8 cellular contexts compared by ENCODE assay signal in the genomic region with DNA sequence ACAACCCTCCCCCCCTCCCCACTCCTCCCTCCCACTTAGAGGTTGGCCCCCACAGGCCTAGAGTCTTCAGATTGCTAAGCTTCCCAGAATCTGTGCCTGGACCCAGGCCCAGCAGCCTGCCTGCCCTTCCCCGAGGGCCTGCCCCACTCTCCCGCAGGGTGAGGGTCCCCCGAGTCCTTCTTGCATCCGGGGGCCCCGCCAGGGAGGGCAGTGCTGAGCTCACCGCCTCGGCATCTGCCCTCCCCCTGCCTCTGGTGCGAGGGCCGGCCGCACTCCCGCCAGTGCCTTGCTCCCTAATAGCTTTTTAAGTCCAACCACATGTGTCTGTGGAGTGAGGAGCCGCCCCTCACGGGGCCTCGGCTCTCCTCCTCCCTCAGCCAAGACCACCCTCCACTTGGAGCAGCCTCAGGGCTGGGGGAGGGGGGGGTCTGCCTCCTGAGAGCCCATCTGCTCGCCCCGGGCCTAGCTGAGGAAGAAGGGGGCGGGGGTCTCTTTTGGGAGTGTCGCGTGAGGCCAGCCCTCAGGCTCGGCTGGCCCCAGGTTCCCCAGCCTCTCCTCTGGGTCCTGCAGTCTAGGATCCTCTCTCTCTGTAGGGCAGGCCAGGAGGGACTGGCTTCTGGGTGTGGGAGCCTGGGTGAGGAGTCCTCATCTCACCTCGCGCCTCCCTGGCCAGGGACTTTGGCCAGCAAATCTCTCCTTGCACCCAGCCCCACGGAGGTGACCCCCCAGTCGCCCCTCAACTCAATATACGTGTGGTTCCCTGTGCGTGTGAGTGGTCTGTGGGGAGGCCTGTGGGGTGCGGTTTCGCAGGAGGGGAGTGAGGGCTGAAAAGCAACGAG. TPM values are rescaled to one million over a fixed set of nuclear protein-coding genes. Genes with fewer than 3 reads are reported as not detected.
DNase-seq lines count a peak whose midpoint lies in the region; ATAC-seq and TF ChIP-seq lines count a peak whose summit lies in the region.

No MANE protein-coding gene starts in this region.

- H3K4me3 ChIP-seq in WI38 (ENCODE audit: low read depth, low read length) (peak overlapping the region; percentile 40), heart left ventricle (peak overlapping the region in 10 of 12 donors; percentile 4 to 37 (median 16)), psoas muscle (peak overlapping the region; percentile 13), Karpas-422 (ENCODE audit: low read length) (no peak overlapping the region)

- DNase-seq in Daoy (ENCODE audit: low read depth) (peak; percentile 92), heart left ventricle (peak; percentile 83 to 90 (median 88)), psoas muscle (peak; percentile 86 to 88), NCI-H1105 treated with DMSO at 0.1 percent for 48 hours (lab: John Stamatoyannopoulos, UW) (no peak), Karpas-422 (no peak)
- no peak for DNase-seq in activated CD4-positive, alpha-beta memory T cell treated with anti-CD3 and anti-CD28 coated beads, Interleukin-2, amount 10 ng/mL, durations not matched to agents 7 days and 5 days

- H3K36me3 Mint-ChIP-seq in activated CD4-positive, alpha-beta memory T cell treated with anti-CD3 and anti-CD28 coated beads, Interleukin-2, amount 10 ng/mL, durations not matched to agents 7 days and 5 days (ENCODE audit: low read depth): no peaks in the 10 kb centered on the region

- POLR2A ChIA-PET in activated CD4-positive, alpha-beta memory T cell treated with anti-CD3 and anti-CD28 coated beads, Interleukin-2, amount 10 ng/mL, durations not matched to agents 7 days and 5 days (lab: Charles Lee): interaction anchor here (1.2 kb wide), 1 partner anchor 39 kb away, joined by 4 read pairs; no protein-coding TSS in a partner anchor

- CTCF ChIA-PET in activated CD4-positive, alpha-beta memory T cell treated with anti-CD3 and anti-CD28 coated beads, Interleukin-2, amount 10 ng/mL, durations not matched to agents 7 days and 5 days (lab: Charles Lee): interaction anchor here (1.2 kb wide), 1 partner anchor 90 kb away, joined by 4 read pairs; no protein-coding TSS in a partner anchor

- no peaks in the 10 kb centered on the region for H3K36me3 ChIP-seq in heart left ventricle
- H3K36me3 ChIP-seq in psoas muscle (ENCODE audit: insufficient read depth in 1 of 2, low read depth in 1 of 2): no peaks in the 10 kb centered on the region
- H3K36me3 ChIP-seq in Karpas-422 (ENCODE audit: insufficient read depth, low read length): no peaks in the 10 kb centered on the region

- intact Hi-C loops in heart left ventricle (cut with DNase I): loop anchor here in 4 of 10 donors (2.0 to 5.0 kb wide), 3 partner anchors 19 to 58 kb away; partner anchors contain the start of gene NFIX (in 1 of the 4)
- intact Hi-C loops in psoas muscle (cut with DNase I): no loop called here

- no peak for TF ChIP-seq POLR2A in heart left ventricle (IDR thresholded peaks at IDR 0.05)

- no peaks in the 10 kb centered on the region for H3K79me2 ChIP-seq in Karpas-422 (ENCODE audit: low read length)

- peaks cover 35 to 100% (median 100%) of the 10 kb centered on the region in 12 donors for H3K4me1 ChIP-seq in heart left ventricle
- H3K4me1 ChIP-seq in psoas muscle: peaks cover 99% of the 10 kb centered on the region
- H3K4me1 ChIP-seq in Karpas-422 (ENCODE audit: low read length): no peaks in the 10 kb centered on the region; the same call in 1 of the 2 replicates

- H4K20me1 ChIP-seq in Karpas-422 (ENCODE audit: insufficient read depth, low read depth, low read length): no peaks in the 10 kb centered on the region

- no peaks in the 10 kb centered on the region for H3K9me3 Mint-ChIP-seq in activated CD4-positive, alpha-beta memory T cell treated with anti-CD3 and anti-CD28 coated beads, Interleukin-2, amount 10 ng/mL, durations not matched to agents 7 days and 5 days

- H3K27me3 Mint-ChIP-seq in activated CD4-positive, alpha-beta memory T cell treated with anti-CD3 and anti-CD28 coated beads, Interleukin-2, amount 10 ng/mL, durations not matched to agents 7 days and 5 days: peaks cover 24% of the 10 kb centered on the region

- ATAC-seq in heart left ventricle (peak; percentile 23 to 62 (median 57)), psoas muscle (peak; percentile 31 to 50 (median 36)), HG03196 (IDR thresholded peaks at IDR 0.05; ENCODE audit: unreplicated experiment) (no peak)

- H3K9me3 ChIP-seq in heart left ventricle (no peaks in the 10 kb centered on the region), psoas muscle (no peaks in the 10 kb centered on the region), Karpas-422 (ENCODE audit: low read length) (no peaks in the 10 kb centered on the region)

- H3K27ac Mint-ChIP-seq in activated CD4-positive, alpha-beta memory T cell treated with anti-CD3 and anti-CD28 coated beads, Interleukin-2, amount 10 ng/mL, durations not matched to agents 7 days and 5 days: no peak overlapping the region

- no peak for TF ChIP-seq CTCF in WI38 (IDR thresholded peaks at IDR 0.05; ENCODE audit: low read depth, low read length)
- peak in 3 of 12 donors; percentile 14 to 31 (median 31) for TF ChIP-seq CTCF in heart left ventricle (IDR thresholded peaks at IDR 0.05)
- TF ChIP-seq CTCF in psoas muscle (IDR thresholded peaks at IDR 0.05): peak; percentile 9

- no peak overlapping the region for H2AFZ ChIP-seq in Karpas-422 (ENCODE audit: low read length)

- H3K4me3 Mint-ChIP-seq in activated CD4-positive, alpha-beta memory T cell treated with anti-CD3 and anti-CD28 coated beads, Interleukin-2, amount 10 ng/mL, durations not matched to agents 7 days and 5 days: no peak overlapping the region

- no peak overlapping the region for H3K9ac ChIP-seq in Karpas-422 (ENCODE audit: low read length)

- peaks cover 2% of the 10 kb centered on the region for H3K4me1 Mint-ChIP-seq in activated CD4-positive, alpha-beta memory T cell treated with anti-CD3 and anti-CD28 coated beads, Interleukin-2, amount 10 ng/mL, durations not matched to agents 7 days and 5 days

- 15 to 22% (median 16%) methylated on average over 16 to 29 of the region's 29 CpGs for WGBS in heart left ventricle, 4 donors
- 12 to 26% (median 12%) methylated on average over 29 of the region's 29 CpGs for WGBS in psoas muscle, 3 donors

- H3K4me2 ChIP-seq in Karpas-422 (ENCODE audit: low read depth, low read length, poor library complexity, severe bottlenecking): no peak overlapping the region

- H3K27ac ChIP-seq in heart left ventricle (peak overlapping the region; percentile 90 to 99 (median 97)), psoas muscle (peak overlapping the region; percentile 81), Karpas-422 (ENCODE audit: low read length) (no peak overlapping the region)

- no peaks in the 10 kb centered on the region for H3K27me3 ChIP-seq in heart left ventricle
- no peaks in the 10 kb centered on the region for H3K27me3 ChIP-seq in psoas muscle (ENCODE audit: insufficient read depth in 3 of 3, low read length in 2 of 3)
- H3K27me3 ChIP-seq in Karpas-422 (ENCODE audit: low read length): no peaks in the 10 kb centered on the region

- H3K9me2 ChIP-seq in Karpas-422 (replicated peaks; ENCODE audit: insufficient read depth, low read length): no peaks in the 10 kb centered on the region

RNA-seq across cellular contexts. Expression of gene LYL1, which starts 47.2 kb away (rescaled TPM):
- 0.24 and 0.34 TPM in 2 replicates for total RNA-seq in Daoy (2014; rRNA removed; shearing (Covaris generic))
- total RNA-seq in heart left ventricle (10 to 100 TPM in 3 of 9 donors, 1 to 10 TPM in 6; 5.2 to 19.1 (median 8.3) TPM), psoas muscle (1 to 10 TPM; 2.1 to 4.6 (median 3.2) TPM)
- polyA plus RNA-seq in heart left ventricle (1 to 10 TPM; 7.7 to 8.4 TPM), psoas muscle (1 to 10 TPM; 1.1 to 3.4 (median 1.1) TPM)
- total RNA-seq in activated CD4-positive, alpha-beta memory T cell treated with anti-CD3 and anti-CD28 coated beads, Interleukin-2, amount 10 ng/mL, durations not matched to agents 7 days and 5 days: 1 to 10 TPM; 5.7 to 6.2 TPM
- total RNA-seq in Karpas-422 (2014; rRNA removed; shearing (Covaris generic); ENCODE audit: low replicate concordance): 99.1 and 285 TPM in 2 replicates

Comparison
In these comparisons a context has a peak if more than half of its experiments do, and no peak if none do; other contexts are left out.
1. DNase-seq: peak in Daoy (single experiment), heart left ventricle (5 of 5) and psoas muscle (2 of 2); none in NCI-H1105 treated with DMSO at 0.1 percent for 48 hours (single experiment), activated CD4-positive, alpha-beta memory T cell treated with anti-CD3 and anti-CD28 coated beads, Interleukin-2, amount 10 ng/mL, durations not matched to agents 7 days and 5 days (single experiment) and Karpas-422 (single experiment).